2 cellular contexts compared by ENCODE assay signal in the genomic region with DNA sequence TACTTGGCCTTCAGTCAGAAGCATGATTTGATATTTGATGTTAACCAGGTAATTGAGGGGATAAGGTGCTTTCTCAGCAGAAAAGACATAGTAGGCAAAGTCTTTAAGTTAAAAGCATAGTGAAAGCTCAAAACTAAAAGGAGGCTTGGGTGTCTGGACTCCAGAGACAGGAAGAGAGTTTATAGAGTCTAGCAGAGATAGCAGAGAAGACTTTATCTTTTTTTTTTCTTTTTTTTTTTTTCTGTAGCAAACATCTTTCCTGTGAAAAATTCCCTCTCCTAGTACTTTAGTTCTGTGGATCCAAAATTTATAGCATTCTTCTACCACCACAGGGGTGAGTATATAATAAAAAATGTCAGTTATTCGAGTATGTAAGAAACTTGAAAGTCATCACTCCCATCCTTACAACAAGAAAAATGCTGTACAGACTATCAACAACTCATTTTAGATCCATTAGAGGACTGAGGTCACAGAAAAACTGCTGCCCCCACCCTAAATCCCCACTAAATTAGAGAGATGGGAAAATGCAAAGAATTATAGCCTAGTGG. TPM values are rescaled to one million over a fixed set of nuclear protein-coding genes. Genes with fewer than 3 reads are reported as not detected.
"Had no signal": no experiment of that assay in that cellular context is flagged by ENCODE, and none has a peak within 500 bp of the region (broad histone marks: within the 10 kb centered on the region; RNA-seq: fewer than 3 reads in every experiment).

No MANE protein-coding gene starts in this region.

RNA-seq across cellular contexts. Expression of gene NUTM2B, which starts 33.7 kb away (rescaled TPM):
- total RNA-seq: SJSA1 had no signal

RNA-seq across cellular contexts. Expression of gene SFTPA1, which starts 58.6 kb away (rescaled TPM):
- total RNA-seq: HT-29, SJSA1 had no signal
